In genomic region chr7:6163402-6163801, GRCh38 we compare ENCODE assay signal across 23 cellular contexts. TPM values are rescaled to one million over a fixed set of nuclear protein-coding genes. Genes with fewer than 3 reads are reported as not detected.
DNase-seq lines count a peak whose midpoint lies in the region; ATAC-seq and TF ChIP-seq lines count a peak whose summit lies in the region.
"Had no signal": no experiment of that assay in that cellular context is flagged by ENCODE, and none has a peak within 500 bp of the region (broad histone marks: within the 10 kb centered on the region; RNA-seq: fewer than 3 reads in every experiment).

No MANE protein-coding gene starts in this region.

- H3K27ac Mint-ChIP-seq in brain, result peak overlapping the region in 4 of 5 experiments; percentile 17 to 77 (median 50)
- H3K27ac Mint-ChIP-seq: activated CD4-positive, alpha-beta memory T cell treated with anti-CD3 and anti-CD28 coated beads, Interleukin-2, amount 10 ng/mL, durations not matched to agents 7 days and 5 days; activated naive CD8-positive, alpha-beta T cell; stimulated activated memory B cell treated with anti-CD40 and anti-IgM and Interleukin-4, amounts not matched to agents 10 μg/mL and 1 μg/mL and 100 μg/mL, for 72 hours had no signal

- intact Hi-C loops in cardiac septum (cut with DNase I) (loop anchor here (5.0 to 10.0 kb wide), 2 partner anchors 94 to 271 kb away; no protein-coding TSS in a partner anchor), Right ventricle myocardium superior (cut with DNase I) (loop anchor here (5.0 kb wide), 1 partner anchor 109 kb away; the partner anchor contains the start of gene CYTH3), posterior vena cava (cut with DNase I) (loop anchor here in 1 of 2 donors (10.0 kb wide), 2 partner anchors 101 to 161 kb away; no protein-coding TSS in a partner anchor)

- H3K36me3 Mint-ChIP-seq in brain, result peaks cover 36% of the 10 kb centered on the region
- H3K36me3 Mint-ChIP-seq: activated naive CD8-positive, alpha-beta T cell had no signal

- H3K4me3 Mint-ChIP-seq in brain, result no peak overlapping the region
- H3K4me3 Mint-ChIP-seq: activated CD4-positive, alpha-beta memory T cell treated with anti-CD3 and anti-CD28 coated beads, Interleukin-2, amount 10 ng/mL, durations not matched to agents 7 days and 5 days; activated naive CD8-positive, alpha-beta T cell; naive thymus-derived CD8-positive, alpha-beta T cell; stimulated activated memory B cell treated with anti-CD40 and anti-IgM and Interleukin-4, amounts not matched to agents 10 μg/mL and 1 μg/mL and 100 μg/mL, for 72 hours had no signal

- no peak for ATAC-seq in Right ventricle myocardium superior (ENCODE audit: poor library complexity)
- ATAC-seq in HG03354 (IDR thresholded peaks at IDR 0.05; ENCODE audit: poor library complexity, severe bottlenecking, unreplicated experiment), result no peak
- ATAC-seq in HG03457 (IDR thresholded peaks at IDR 0.05; ENCODE audit: unreplicated experiment), result no peak
- ATAC-seq: activated CD4-positive, CD25-positive, alpha-beta regulatory T cell treated with anti-CD3 and anti-CD28 coated beads, Interleukin-2, amount 50 U/mL, for 24 hours; naive thymus-derived CD8-positive, alpha-beta T cell; pancreas; right lobe of liver; stimulated activated memory B cell treated with anti-CD40 and anti-IgM and Interleukin-4, amounts not matched to agents 10 μg/mL and 1 μg/mL and 100 μg/mL, for 72 hours had no signal

- TF ChIP-seq CTCF in brain (conservative IDR thresholded peaks at IDR 0.05), result no peak

- peaks cover 43% of the 10 kb centered on the region for H3K4me1 Mint-ChIP-seq in brain

- no peaks in the 10 kb centered on the region for H3K9me3 Mint-ChIP-seq in brain
- H3K9me3 Mint-ChIP-seq: activated CD4-positive, alpha-beta memory T cell treated with anti-CD3 and anti-CD28 coated beads, Interleukin-2, amount 10 ng/mL, durations not matched to agents 7 days and 5 days; naive thymus-derived CD8-positive, alpha-beta T cell; stimulated activated memory B cell treated with anti-CD40 and anti-IgM and Interleukin-4, amounts not matched to agents 10 μg/mL and 1 μg/mL and 100 μg/mL, for 72 hours had no signal

- H3K27me3 Mint-ChIP-seq in brain, result no peaks in the 10 kb centered on the region
- H3K27me3 Mint-ChIP-seq: activated CD4-positive, alpha-beta memory T cell treated with anti-CD3 and anti-CD28 coated beads, Interleukin-2, amount 10 ng/mL, durations not matched to agents 7 days and 5 days; activated naive CD8-positive, alpha-beta T cell; naive thymus-derived CD8-positive, alpha-beta T cell; stimulated activated memory B cell treated with anti-CD40 and anti-IgM and Interleukin-4, amounts not matched to agents 10 μg/mL and 1 μg/mL and 100 μg/mL, for 72 hours had no signal

- DNase-seq in cardiac septum (ENCODE audit: low spot score) (peak; percentile 68), Right ventricle myocardium superior (no peak), posterior vena cava (ENCODE audit: low spot score) (peak; percentile 51), NCI-H526 treated with DMSO at 0.1 percent for 48 hours (lab: John Stamatoyannopoulos, UW) (no peak), COLO829 (ENCODE audit: low spot score) (no peak)
- DNase-seq: activated CD4-positive, alpha-beta memory T cell treated with anti-CD3 and anti-CD28 coated beads, Interleukin-2, amount 10 ng/mL, durations not matched to agents 7 days and 5 days; activated effector memory CD4-positive, alpha-beta T cell treated with Interleukin-2 at 50 U/mL for 16 hours; glutamatergic neuron; IMR-90; naive thymus-derived CD8-positive, alpha-beta T cell; NCI-H1092 treated with DMSO at 0.1 percent for 48 hours; NCI-H1930; NCI-H524; pancreas; right lobe of liver; stimulated activated CD4-positive, alpha-beta T cell treated with anti-CD3 and anti-CD28 coated beads, Interleukin-12 subunit alpha, Interleukin-12 subunit beta, amount 100 ng/mL, for 4 hours; stimulated activated CD4-positive, alpha-beta T cell treated with anti-CD3 and anti-CD28 coated beads, Interleukin-4, amount 100 ng/mL, for 24 hours had no signal

RNA-seq across cellular contexts. Expression of gene USP42, which starts 58.7 kb away (rescaled TPM):
- total RNA-seq in cardiac septum (5.8 TPM), Right ventricle myocardium superior (4.1 TPM), posterior vena cava (10 to 100 TPM in 1 of 2 donors, 1 to 10 TPM in 1; 8.3 to 11.2 TPM)
- polyA plus RNA-seq in brain (ENCODE audit: insufficient read depth, low read depth, low replicate concordance), result 6.9 TPM

Comparison
In these comparisons a context has a peak if more than half of its experiments do, and no peak if none do; other contexts are left out.
1. DNase-seq: peak in cardiac septum (single experiment) and posterior vena cava (single experiment); none in Right ventricle myocardium superior (single experiment), NCI-H526 treated with DMSO at 0.1 percent for 48 hours (single experiment) and COLO829 (single experiment).